In genomic region chr11:122617297-122617696, GRCh38 we compare ENCODE assay signal across 17 cellular contexts. TPM values are rescaled to one million over a fixed set of nuclear protein-coding genes. Genes with fewer than 3 reads are reported as not detected.
DNase-seq lines count a peak whose midpoint lies in the region; ATAC-seq and TF ChIP-seq lines count a peak whose summit lies in the region.
"Had no signal": no experiment of that assay in that cellular context is flagged by ENCODE, and none has a peak within 500 bp of the region (broad histone marks: within the 10 kb centered on the region; RNA-seq: fewer than 3 reads in every experiment).

No MANE protein-coding gene starts in this region.

- WGBS in mammary epithelial cell (ENCODE audit: low coverage, missing lambda C conversion rate) = 56% methylated on average over 5 of the region's 5 CpGs

- intact Hi-C loops in activated CD4-positive, alpha-beta T cell treated with anti-CD3 and anti-CD28 coated beads for 36 hours (cut with DNase I, micrococcal nuclease) = no loop called here
- intact Hi-C loops in mammary epithelial cell (cut with micrococcal nuclease) (no loop called here), A673 (cut with micrococcal nuclease; ENCODE audit: unreplicated experiment) (no loop called here)

- no peak for DNase-seq in activated CD4-positive, alpha-beta T cell treated with anti-CD3 and anti-CD28 coated beads for 36 hours
- DNase-seq in activated CD4-positive, alpha-beta T cell treated with anti-CD3 and anti-CD28 coated beads for 1 hour = no peak
- DNase-seq in NCI-H226 = peak; percentile 33
- DNase-seq in mammary epithelial cell = peak; percentile 84
- no peak for DNase-seq in stimulated activated effector memory CD8-positive, alpha-beta T cell treated with anti-CD3 and anti-CD28 coated beads, Interleukin-12 subunit alpha, Interleukin-12 subunit beta, amount 100 ng/mL, for 72 hours (ENCODE audit: low spot score in 2 of 2)
- no peak for DNase-seq in A673 (ENCODE audit: low spot score)
- DNase-seq in effector memory CD4-positive, alpha-beta T cell = no peak
- DNase-seq: Calu3; CD4-positive, alpha-beta memory T cell; NCI-H1436; NCI-H2029 treated with DMSO at 0.1 percent for 48 hours; NCI-H2171 treated with DMSO at 0.1 percent for 48 hours; NCI-H510A had no signal

- H3K4me1 ChIP-seq in mammary epithelial cell (ENCODE audit: insufficient read depth, low read length) (no peaks in the 10 kb centered on the region), A673 (ENCODE audit: insufficient read depth, low read length, poor library complexity, severe bottlenecking) (no peaks in the 10 kb centered on the region)
- no peaks in the 10 kb centered on the region for H3K4me1 ChIP-seq in effector memory CD4-positive, alpha-beta T cell (ENCODE audit: control insufficient read depth, insufficient read depth, low read length, poor library complexity, severe bottlenecking)

- POLR2A ChIA-PET in activated CD4-positive, alpha-beta T cell treated with anti-CD3 and anti-CD28 coated beads for 36 hours (lab: Charles Lee) = no interaction called here
- POLR2A ChIA-PET in A673 (lab: Charles Lee; ENCODE audit: low non-redundant PET) = no interaction called here

- no peak overlapping the region for H3K4me3 Mint-ChIP-seq in activated CD4-positive, alpha-beta T cell treated with anti-CD3 and anti-CD28 coated beads for 36 hours
- no peak overlapping the region for H3K4me3 Mint-ChIP-seq in stimulated activated effector memory CD8-positive, alpha-beta T cell treated with anti-CD3 and anti-CD28 coated beads, Interleukin-12 subunit alpha, Interleukin-12 subunit beta, amount 100 ng/mL, for 72 hours
- H3K4me3 Mint-ChIP-seq: CD4-positive, alpha-beta memory T cell had no signal

- in situ Hi-C loops in mammary epithelial cell (cut with MboI; ENCODE audit: low sequenced_read_pairs in 2 of 2) = loop anchor here in 1 of 2 donors (25.0 kb wide), 1 partner anchor 395 kb away; no protein-coding TSS in a partner anchor

- H3K4me3 ChIP-seq in mammary epithelial cell (replicated peaks in 1 of 3; ENCODE audit: insufficient read depth in 1 of 3, low read depth in 2 of 3, low read length in 3 of 3) = no peak overlapping the region
- H3K4me3 ChIP-seq in A673 (ENCODE audit: low read depth, low read length, poor library complexity, severe bottlenecking) = no peak overlapping the region
- H3K4me3 ChIP-seq in effector memory CD4-positive, alpha-beta T cell (ENCODE audit: insufficient read depth, low read depth, low read length, poor library complexity, severe bottlenecking) = no peak overlapping the region
- H3K4me3 ChIP-seq: GM12878, K562 had no signal

- H3K9me3 ChIP-seq in mammary epithelial cell (replicated peaks; ENCODE audit: insufficient read depth, low read length) = no peaks in the 10 kb centered on the region
- H3K9me3 ChIP-seq in A673 (ENCODE audit: low read depth, low read length, poor library complexity, severe bottlenecking) = no peaks in the 10 kb centered on the region
- H3K9me3 ChIP-seq in effector memory CD4-positive, alpha-beta T cell (ENCODE audit: control insufficient read depth, low read length) = no peaks in the 10 kb centered on the region

- BruUV-seq in mammary epithelial cell (replicated peaks; lab: Mats Ljungman, UMichigan) (no TSS peak), A673 (replicated peaks; lab: Mats Ljungman, UMichigan) (no TSS peak)

- no peaks in the 10 kb centered on the region for H4K20me1 ChIP-seq in mammary epithelial cell (ENCODE audit: insufficient read depth, low read length)

- H3K36me3 ChIP-seq in mammary epithelial cell (ENCODE audit: insufficient read depth, low read length) (no peaks in the 10 kb centered on the region), A673 (ENCODE audit: insufficient read depth, low read length, poor library complexity, severe bottlenecking) (no peaks in the 10 kb centered on the region)
- H3K36me3 ChIP-seq in effector memory CD4-positive, alpha-beta T cell (ENCODE audit: control insufficient read depth, insufficient read depth, low read length) = no peaks in the 10 kb centered on the region

- peaks cover 2% of the 10 kb centered on the region for H3K27me3 Mint-ChIP-seq in activated CD4-positive, alpha-beta T cell treated with anti-CD3 and anti-CD28 coated beads for 36 hours

- no peak overlapping the region for H3K27ac ChIP-seq in mammary epithelial cell (ENCODE audit: insufficient read depth, low read depth, low read length)
- no peak overlapping the region for H3K27ac ChIP-seq in A673 (ENCODE audit: low read depth, low read length, poor library complexity, severe bottlenecking)
- no peak overlapping the region for H3K27ac ChIP-seq in effector memory CD4-positive, alpha-beta T cell (ENCODE audit: insufficient read depth, low read length, poor library complexity, severe bottlenecking)
- H3K27ac ChIP-seq: 22Rv1 had no signal

- no peaks in the 10 kb centered on the region for H3K9me3 Mint-ChIP-seq in activated CD4-positive, alpha-beta T cell treated with anti-CD3 and anti-CD28 coated beads for 36 hours (ENCODE audit: low read depth)
- no peaks in the 10 kb centered on the region for H3K9me3 Mint-ChIP-seq in stimulated activated effector memory CD8-positive, alpha-beta T cell treated with anti-CD3 and anti-CD28 coated beads, Interleukin-12 subunit alpha, Interleukin-12 subunit beta, amount 100 ng/mL, for 72 hours

- no peak overlapping the region for H2AFZ ChIP-seq in mammary epithelial cell (ENCODE audit: low read depth, low read length)

- peak; percentile 44 for ATAC-seq in activated CD4-positive, alpha-beta T cell treated with anti-CD3 and anti-CD28 coated beads for 36 hours
- ATAC-seq in stimulated activated effector memory CD8-positive, alpha-beta T cell treated with anti-CD3 and anti-CD28 coated beads, Interleukin-12 subunit alpha, Interleukin-12 subunit beta, amount 100 ng/mL, for 72 hours = peak; percentile 44
- no peak for ATAC-seq in HG02884 (IDR thresholded peaks at IDR 0.05; ENCODE audit: unreplicated experiment)
- ATAC-seq: GM12878, K562 had no signal

- H3K9ac ChIP-seq in mammary epithelial cell (ENCODE audit: insufficient read depth, low read length) = no peak overlapping the region

- no peaks in the 10 kb centered on the region for H3K4me1 Mint-ChIP-seq in activated CD4-positive, alpha-beta T cell treated with anti-CD3 and anti-CD28 coated beads for 36 hours
- peaks cover 4% of the 10 kb centered on the region for H3K4me1 Mint-ChIP-seq in stimulated activated effector memory CD8-positive, alpha-beta T cell treated with anti-CD3 and anti-CD28 coated beads, Interleukin-12 subunit alpha, Interleukin-12 subunit beta, amount 100 ng/mL, for 72 hours
- H3K4me1 Mint-ChIP-seq: CD4-positive, alpha-beta memory T cell had no signal

- H3K27me3 ChIP-seq in mammary epithelial cell (ENCODE audit: insufficient read depth, low read length) = no peaks in the 10 kb centered on the region
- H3K27me3 ChIP-seq in A673 (replicated peaks; ENCODE audit: insufficient read depth, low read depth, low read length, poor library complexity) = no peaks in the 10 kb centered on the region
- no peaks in the 10 kb centered on the region for H3K27me3 ChIP-seq in effector memory CD4-positive, alpha-beta T cell (replicated peaks; ENCODE audit: control insufficient read depth, insufficient read depth, low read length, poor library complexity, severe bottlenecking)

- TF ChIP-seq CTCF in mammary epithelial cell (conservative IDR thresholded peaks at IDR 0.05 in 1 of 2, IDR thresholded peaks at IDR 0.05 in 1 of 2; ENCODE audit: extremely low read depth in 1 of 2, insufficient read depth in 1 of 2, low read depth in 1 of 2, low read length in 2 of 2) (no peak), A673 (conservative IDR thresholded peaks at IDR 0.05; ENCODE audit: low read depth, low read length) (no peak)

- no peaks in the 10 kb centered on the region for H3K79me2 ChIP-seq in mammary epithelial cell (ENCODE audit: insufficient read depth, low read length)

- CTCF ChIA-PET in activated CD4-positive, alpha-beta T cell treated with anti-CD3 and anti-CD28 coated beads for 36 hours (lab: Charles Lee) = no interaction called here
- CTCF ChIA-PET in mammary epithelial cell (lab: Charles Lee; ENCODE audit: low non-redundant PET) (no interaction called here), A673 (lab: Charles Lee) (no interaction called here)

- no peak overlapping the region for H3K4me2 ChIP-seq in mammary epithelial cell (ENCODE audit: insufficient read depth, low read depth, low read length)

- no peak overlapping the region for H3K27ac Mint-ChIP-seq in activated CD4-positive, alpha-beta T cell treated with anti-CD3 and anti-CD28 coated beads for 36 hours
- H3K27ac Mint-ChIP-seq in stimulated activated effector memory CD8-positive, alpha-beta T cell treated with anti-CD3 and anti-CD28 coated beads, Interleukin-12 subunit alpha, Interleukin-12 subunit beta, amount 100 ng/mL, for 72 hours = no peak overlapping the region
- H3K27ac Mint-ChIP-seq: CD4-positive, alpha-beta memory T cell had no signal

- dilution Hi-C loops in mammary epithelial cell (cut with HindIII; ENCODE audit: low sequenced_read_pairs) = no loop called here

- H3K36me3 Mint-ChIP-seq in activated CD4-positive, alpha-beta T cell treated with anti-CD3 and anti-CD28 coated beads for 36 hours (ENCODE audit: low read depth) = no peaks in the 10 kb centered on the region
- H3K36me3 Mint-ChIP-seq in stimulated activated effector memory CD8-positive, alpha-beta T cell treated with anti-CD3 and anti-CD28 coated beads, Interleukin-12 subunit alpha, Interleukin-12 subunit beta, amount 100 ng/mL, for 72 hours = no peaks in the 10 kb centered on the region
- H3K36me3 Mint-ChIP-seq: CD4-positive, alpha-beta memory T cell had no signal

RNA-seq across cellular contexts. Expression of gene UBASH3B, which starts 38.2 kb away (rescaled TPM):
- 10 to 100 TPM; 16.2 to 20.1 TPM for total RNA-seq in activated CD4-positive, alpha-beta T cell treated with anti-CD3 and anti-CD28 coated beads for 36 hours
- 10 to 100 TPM; 50.7 to 70.3 TPM for total RNA-seq in mammary epithelial cell
- 56.0 TPM for polyA plus RNA-seq in mammary epithelial cell
- polyA minus RNA-seq in mammary epithelial cell = 39.2 TPM
- 15.0 and 15.3 TPM in 2 replicates for total RNA-seq in A673 (2021)

Comparison
In these comparisons a context has a peak if more than half of its experiments do, and no peak if none do; other contexts are left out.
1. DNase-seq: peak in NCI-H226 (single experiment) and mammary epithelial cell (single experiment); none in activated CD4-positive, alpha-beta T cell treated with anti-CD3 and anti-CD28 coated beads for 36 hours (single experiment), activated CD4-positive, alpha-beta T cell treated with anti-CD3 and anti-CD28 coated beads for 1 hour (single experiment), stimulated activated effector memory CD8-positive, alpha-beta T cell treated with anti-CD3 and anti-CD28 coated beads, Interleukin-12 subunit alpha, Interleukin-12 subunit beta, amount 100 ng/mL, for 72 hours (0 of 2), A673 (single experiment) and effector memory CD4-positive, alpha-beta T cell (0 of 3).